ENCODE assay signal across 9 cellular contexts in the genomic region with DNA sequence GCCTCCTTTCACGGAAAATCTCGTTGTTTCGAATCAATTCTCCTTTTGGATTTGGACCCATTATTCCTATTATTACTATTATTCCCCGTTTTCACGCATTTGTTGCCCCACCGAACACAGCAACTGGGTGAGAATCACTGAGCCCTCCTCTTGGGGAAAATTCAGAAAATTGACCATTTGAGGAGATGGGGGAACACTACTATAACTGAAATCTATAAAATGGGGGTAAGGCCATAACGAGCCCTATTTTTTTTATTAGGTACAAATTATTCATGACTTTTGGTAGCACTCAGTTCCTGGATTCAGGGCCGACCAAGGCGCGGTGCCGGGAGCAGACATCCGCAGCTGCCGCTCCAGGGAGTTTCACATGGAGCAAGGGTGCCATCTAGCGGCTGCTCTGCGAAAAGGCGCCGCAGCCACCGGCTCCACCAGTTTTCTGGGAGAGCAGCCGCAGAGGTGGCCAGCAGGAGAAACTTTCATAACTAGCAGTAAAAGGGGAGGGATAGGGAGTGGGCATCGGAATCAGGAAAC. TPM values are rescaled to one million over a fixed set of nuclear protein-coding genes. Genes with fewer than 3 reads are reported as not detected.
DNase-seq lines count a peak whose midpoint lies in the region; ATAC-seq and TF ChIP-seq lines count a peak whose summit lies in the region.
"Had no signal": no experiment of that assay in that cellular context is flagged by ENCODE, and none has a peak within 500 bp of the region (broad histone marks: within the 10 kb centered on the region; RNA-seq: fewer than 3 reads in every experiment).

No MANE protein-coding gene starts in this region.

- peaks cover 4% of the 10 kb centered on the region for H3K4me1 ChIP-seq in RWPE2 (ENCODE audit: insufficient read depth, poor library complexity, severe bottlenecking)

- no peak overlapping the region for H3K27ac Mint-ChIP-seq in activated T-helper 17 cell treated with anti-CD3 and anti-CD28 coated beads, Interleukin-2, amount 50 U/mL, for 72 hours
- peak overlapping the region; percentile 97 for H3K27ac Mint-ChIP-seq in neural crest cell (ENCODE audit: unreplicated experiment)
- no peak overlapping the region for H3K27ac Mint-ChIP-seq in stimulated activated naive CD8-positive, alpha-beta T cell treated with anti-CD3 and anti-CD28 coated beads, Interleukin-15, Interleukin-2, amounts not matched to agents 100 ng/mL and 50 ng/mL, for 24 hours

- DNase-seq in D341Med (ENCODE audit: low spot score) = peak; percentile 98
- peak; percentile 59 for DNase-seq in Jurkat, Clone E6-1 (ENCODE audit: low read depth, low spot score)
- DNase-seq in RWPE2 (ENCODE audit: low spot score) = no peak
- DNase-seq in fibroblast of peridontal ligament (ENCODE audit: extremely low read depth) = peak; percentile 75
- DNase-seq in neural crest cell (ENCODE audit: low read depth, low spot score) = peak; percentile 96

- H3K9me3 ChIP-seq in RWPE2 (ENCODE audit: severe bottlenecking) = no peaks in the 10 kb centered on the region

- H3K27me3 Mint-ChIP-seq in activated T-helper 17 cell treated with anti-CD3 and anti-CD28 coated beads, Interleukin-2, amount 50 U/mL, for 72 hours = peaks cover 82% of the 10 kb centered on the region
- H3K27me3 Mint-ChIP-seq in neural crest cell (ENCODE audit: low read depth) = peaks cover 100% of the 10 kb centered on the region
- peaks cover 92% of the 10 kb centered on the region for H3K27me3 Mint-ChIP-seq in stimulated activated naive CD8-positive, alpha-beta T cell treated with anti-CD3 and anti-CD28 coated beads, Interleukin-15, Interleukin-2, amounts not matched to agents 100 ng/mL and 50 ng/mL, for 24 hours

- peak; percentile 73 for ATAC-seq in RWPE2 (ENCODE audit: low read depth)
- ATAC-seq in activated T-helper 17 cell treated with anti-CD3 and anti-CD28 coated beads, Interleukin-2, amount 50 U/mL, for 72 hours (replicated peaks) = peak; percentile 83
- no peak for ATAC-seq in HG02885 (IDR thresholded peaks at IDR 0.05; ENCODE audit: poor library complexity, unreplicated experiment)

- peak overlapping the region; percentile 47 for H3K4me3 Mint-ChIP-seq in activated T-helper 17 cell treated with anti-CD3 and anti-CD28 coated beads, Interleukin-2, amount 50 U/mL, for 72 hours
- peak overlapping the region; percentile 88 for H3K4me3 Mint-ChIP-seq in neural crest cell
- H3K4me3 Mint-ChIP-seq in stimulated activated naive CD8-positive, alpha-beta T cell treated with anti-CD3 and anti-CD28 coated beads, Interleukin-15, Interleukin-2, amounts not matched to agents 100 ng/mL and 50 ng/mL, for 24 hours = peak overlapping the region; percentile 55

- no peaks in the 10 kb centered on the region for H3K9me3 Mint-ChIP-seq in activated T-helper 17 cell treated with anti-CD3 and anti-CD28 coated beads, Interleukin-2, amount 50 U/mL, for 72 hours
- no peaks in the 10 kb centered on the region for H3K9me3 Mint-ChIP-seq in neural crest cell
- H3K9me3 Mint-ChIP-seq in stimulated activated naive CD8-positive, alpha-beta T cell treated with anti-CD3 and anti-CD28 coated beads, Interleukin-15, Interleukin-2, amounts not matched to agents 100 ng/mL and 50 ng/mL, for 24 hours = no peaks in the 10 kb centered on the region

- H3K36me3 ChIP-seq in RWPE2 (ENCODE audit: low read depth) = no peaks in the 10 kb centered on the region

- peaks cover 16% of the 10 kb centered on the region for H3K36me3 Mint-ChIP-seq in activated T-helper 17 cell treated with anti-CD3 and anti-CD28 coated beads, Interleukin-2, amount 50 U/mL, for 72 hours (ENCODE audit: low read depth)
- H3K36me3 Mint-ChIP-seq in neural crest cell (ENCODE audit: low read depth) = peaks cover 12% of the 10 kb centered on the region
- no peaks in the 10 kb centered on the region for H3K36me3 Mint-ChIP-seq in stimulated activated naive CD8-positive, alpha-beta T cell treated with anti-CD3 and anti-CD28 coated beads, Interleukin-15, Interleukin-2, amounts not matched to agents 100 ng/mL and 50 ng/mL, for 24 hours (ENCODE audit: low read depth)

- H3K27me3 ChIP-seq in RWPE2 (ENCODE audit: insufficient read depth, poor library complexity, severe bottlenecking) = peaks cover 79% of the 10 kb centered on the region

- H3K27ac ChIP-seq in RWPE2 (ENCODE audit: poor library complexity, severe bottlenecking) = no peak overlapping the region

- TF ChIP-seq CTCF in RWPE2 (IDR thresholded peaks at IDR 0.05; ENCODE audit: poor library complexity, severe bottlenecking) (peak; percentile 95), neural crest cell (conservative IDR thresholded peaks at IDR 0.05) (peak; percentile 100)

- H3K4me1 Mint-ChIP-seq in activated T-helper 17 cell treated with anti-CD3 and anti-CD28 coated beads, Interleukin-2, amount 50 U/mL, for 72 hours = peaks cover 19% of the 10 kb centered on the region
- H3K4me1 Mint-ChIP-seq in neural crest cell = peaks cover 9% of the 10 kb centered on the region
- H3K4me1 Mint-ChIP-seq in stimulated activated naive CD8-positive, alpha-beta T cell treated with anti-CD3 and anti-CD28 coated beads, Interleukin-15, Interleukin-2, amounts not matched to agents 100 ng/mL and 50 ng/mL, for 24 hours (ENCODE audit: low read depth) = peaks cover 43% of the 10 kb centered on the region

- no peak overlapping the region; the same call in 1 of the 2 replicates for H3K4me3 ChIP-seq in Jurkat, Clone E6-1 (ENCODE audit: low read length)
- H3K4me3 ChIP-seq in RWPE2 (ENCODE audit: severe bottlenecking) = peak overlapping the region; percentile 15

RNA-seq across cellular contexts. Expression of a gene that starts 3.3 kb away (rescaled TPM):
- polyA plus RNA-seq in Jurkat, Clone E6-1 (2012; ENCODE audit: insufficient read depth, insufficient read length) = not detected
- not detected for total RNA-seq in activated T-helper 17 cell treated with anti-CD3 and anti-CD28 coated beads, Interleukin-2, amount 50 U/mL, for 72 hours
- 19.7 and 22.9 TPM in 2 replicates for total RNA-seq in neural crest cell
- total RNA-seq: T-helper 2 cell treated with Interferon-gamma antibody and Interleukin-4, amounts not matched to agents 100 ng/mL and 5 ng/mL, for 36 hours had no signal

RNA-seq across cellular contexts. Expression of a gene that starts 7.6 kb away (rescaled TPM):
- 19.8 TPM for polyA plus RNA-seq in Jurkat, Clone E6-1 (2012; ENCODE audit: insufficient read depth, insufficient read length)
- total RNA-seq in activated T-helper 17 cell treated with anti-CD3 and anti-CD28 coated beads, Interleukin-2, amount 50 U/mL, for 72 hours = under 1 TPM in 1 of 2 donors, not detected in 1; 0.95 TPM
- total RNA-seq in neural crest cell = 8.5 and 11.4 TPM in 2 replicates

RNA-seq across cellular contexts. Expression of a gene that starts 7.7 kb away (rescaled TPM):
- not detected for polyA plus RNA-seq in Jurkat, Clone E6-1 (2012; ENCODE audit: insufficient read depth, insufficient read length)
- total RNA-seq in activated T-helper 17 cell treated with anti-CD3 and anti-CD28 coated beads, Interleukin-2, amount 50 U/mL, for 72 hours = under 1 TPM; 0.40 to 0.58 TPM
- total RNA-seq in neural crest cell = 84.1 and 89.8 TPM in 2 replicates

RNA-seq across cellular contexts. Expression of a gene that starts 13.6 kb away (rescaled TPM):
- polyA plus RNA-seq in Jurkat, Clone E6-1 (2012; ENCODE audit: insufficient read depth, insufficient read length) = not detected
- under 1 TPM; 0.37 to 0.39 TPM for total RNA-seq in activated T-helper 17 cell treated with anti-CD3 and anti-CD28 coated beads, Interleukin-2, amount 50 U/mL, for 72 hours
- total RNA-seq in neural crest cell = 9.6 and 11.5 TPM in 2 replicates
- total RNA-seq: T-helper 2 cell treated with Interferon-gamma antibody and Interleukin-4, amounts not matched to agents 100 ng/mL and 5 ng/mL, for 36 hours had no signal

RNA-seq across cellular contexts. Expression of a gene that starts 24.9 kb away (rescaled TPM):
- polyA plus RNA-seq in Jurkat, Clone E6-1 (2012; ENCODE audit: insufficient read depth, insufficient read length) = not detected
- total RNA-seq in activated T-helper 17 cell treated with anti-CD3 and anti-CD28 coated beads, Interleukin-2, amount 50 U/mL, for 72 hours = not detected
- 2.3 and 2.6 TPM in 2 replicates for total RNA-seq in neural crest cell

Comparison
In these comparisons a context has a peak if more than half of its experiments do, and no peak if none do; other contexts are left out.
1. RNA of a gene that starts 3.3 kb away (total RNA-seq): 19.7 to 22.9 TPM in neural crest cell; not detected in activated T-helper 17 cell treated with anti-CD3 and anti-CD28 coated beads, Interleukin-2, amount 50 U/mL, for 72 hours; every median in the first group is over 10 times any median in the second.
2. RNA of a gene that starts 7.7 kb away (total RNA-seq): 84.1 to 89.8 TPM in neural crest cell; 0.40 to 0.58 TPM in activated T-helper 17 cell treated with anti-CD3 and anti-CD28 coated beads, Interleukin-2, amount 50 U/mL, for 72 hours; every median in the first group is over 10 times any median in the second.
3. Peak in every context shown above with its lines, with median percentiles within 50 percentile points of each other: H3K4me3 Mint-ChIP-seq.